In genomic region chr2:60516826-60517225, GRCh38 we compare ENCODE assay signal across 19 cellular contexts. TPM values are rescaled to one million over a fixed set of nuclear protein-coding genes. Genes with fewer than 3 reads are reported as not detected.
DNase-seq lines count a peak whose midpoint lies in the region; ATAC-seq, FAIRE-seq and TF ChIP-seq lines count a peak whose summit lies in the region.
"Had no signal": no experiment of that assay in that cellular context is flagged by ENCODE, and none has a peak within 500 bp of the region (broad histone marks: within the 10 kb centered on the region; RNA-seq: fewer than 3 reads in every experiment).

No MANE protein-coding gene starts in this region.

- H3K27me3 Mint-ChIP-seq in Caco-2 (ENCODE audit: insufficient read depth, unreplicated experiment) (no peaks in the 10 kb centered on the region), osteocyte (ENCODE audit: unreplicated experiment) (no peaks in the 10 kb centered on the region)

- H3K9me2 ChIP-seq in PC-3 (replicated peaks; ENCODE audit: low read length): no peaks in the 10 kb centered on the region

- peaks cover 4% of the 10 kb centered on the region; the same call in 1 of the 2 replicates for H3K23me2 ChIP-seq in H1 (ENCODE audit: low read depth, low read length)

- no peak overlapping the region for H3K14ac ChIP-seq in H1 (ENCODE audit: insufficient read length)

- 0 out of 2 replicates have a peak overlapping the region, but pooled peaks have one; percentile 6 for H2AFZ ChIP-seq in PC-3 (ENCODE audit: low read length)
- H2AFZ ChIP-seq in H1 (ENCODE audit: low read length): no peak overlapping the region

- H3K27ac ChIP-seq in PC-3 (ENCODE audit: low read length) (no peak overlapping the region), H1 (ENCODE audit: low read depth, low read length) (no peak overlapping the region)
- H3K27ac ChIP-seq: pancreas, SK-N-MC had no signal

- no peak overlapping the region for H3K18ac ChIP-seq in H1 (ENCODE audit: extremely low read depth, low read length)

- H3K4me3 ChIP-seq in Caco-2 (ENCODE audit: low read depth, low read length) (no peak overlapping the region), PC-3 (ENCODE audit: low read length) (no peak overlapping the region), H1 (ENCODE audit: extremely low read depth in 1 of 4, insufficient read depth in 2 of 4, low read depth in 3 of 4, low read length in 4 of 4) (no peak overlapping the region)
- H3K4me3 ChIP-seq: pancreas, SK-N-MC, vagina had no signal

- CTCF ChIA-PET in Caco-2 (lab: Charles Lee): no interaction called here
- CTCF ChIA-PET in PC-3 (lab: Charles Lee): no interaction called here
- CTCF ChIA-PET in H1 (lab: Charles Lee; ENCODE audit: partially characterized antibody): interaction anchor here (1.0 to 2.0 kb wide), 7 partner anchors 12 to 65 kb away, joined by 3 to 6 read pairs (median 4); no protein-coding TSS in a partner anchor

- H3K4me3 Mint-ChIP-seq in Caco-2 (ENCODE audit: unreplicated experiment) (no peak overlapping the region), osteocyte (ENCODE audit: unreplicated experiment) (peak overlapping the region; percentile 59)
- H3K4me3 Mint-ChIP-seq: activated CD4-positive, alpha-beta T cell treated with anti-CD3 and anti-CD28 coated beads, Interleukin-2, amount 10 ng/mL, durations not matched to agents 7 days and 5 days had no signal

- 0 out of 2 replicates have a peak overlapping the region, but pooled peaks have one; percentile 75 for H2BK20ac ChIP-seq in H1 (ENCODE audit: low read length)

- H2AK5ac ChIP-seq in H1 (ENCODE audit: low read depth, low read length): no peak overlapping the region

- BruUV-seq in Caco-2 (replicated peaks; lab: Mats Ljungman, UMichigan): no TSS peak
- no TSS peak for BruUV-seq in PC-3 (replicated peaks; lab: Mats Ljungman, UMichigan)

- H3K56ac ChIP-seq in H1 (replicated peaks; ENCODE audit: insufficient read length, low read depth, low read length): no peak overlapping the region

- TF ChIP-seq RAD21 in H1 (IDR thresholded peaks at IDR 0.05 in 1 of 2, conservative IDR thresholded peaks at IDR 0.05 in 1 of 2; ENCODE audit: low read depth in 2 of 2, low read length in 2 of 2): no peak

- TF ChIP-seq CTCF in Caco-2 (IDR thresholded peaks at IDR 0.05; ENCODE audit: insufficient read depth in 1 of 2, low read depth in 1 of 2, low read length in 1 of 2, severe bottlenecking in 1 of 2, unreplicated experiment in 1 of 2) (no peak), PC-3 (conservative IDR thresholded peaks at IDR 0.05; ENCODE audit: low read depth, low read length) (no peak), H1 (IDR thresholded peaks at IDR 0.05; ENCODE audit: control extremely low read depth in 1 of 3, insufficient read depth in 1 of 3, low read depth in 1 of 3, low read length in 3 of 3) (no peak), osteocyte (IDR thresholded peaks at IDR 0.05) (no peak)

- H3K4me1 ChIP-seq in Caco-2 (peaks cover 45% of the 10 kb centered on the region), PC-3 (ENCODE audit: insufficient read depth, low read length) (peaks cover 30% of the 10 kb centered on the region), H1 (replicated peaks in 1 of 4; ENCODE audit: control insufficient read depth in 3 of 4, insufficient read depth in 4 of 4, low read length in 3 of 4) (peaks cover 23 to 60% (median 51%) of the 10 kb centered on the region in 4 experiments)

- DNase-seq in Caco-2 (no peak), PC-3 (no peak), H1 (ENCODE audit: low read depth in 1 of 2, low spot score in 2 of 2) (no peak), osteocyte (ENCODE audit: extremely low spot score, unreplicated experiment) (no peak), RPMI8226 (no peak)
- no peak for DNase-seq in activated CD4-positive, alpha-beta T cell treated with anti-CD3 and anti-CD28 coated beads for 1 hour
- DNase-seq: activated CD4-positive, alpha-beta T cell treated with anti-CD3 and anti-CD28 coated beads, Interleukin-2, amount 10 ng/mL, durations not matched to agents 7 days and 5 days; activated gamma-delta T cell treated with Interleukin-2 at 50 U/mL for 16 hours; aorta; left colon; NCI-H1105; NCI-H2171 treated with DMSO at 0.1 percent for 48 hours; NCI-H82; pancreas had no signal

- H3K36me3 ChIP-seq in Caco-2 (ENCODE audit: control insufficient read depth, insufficient read depth, low read length) (no peaks in the 10 kb centered on the region), PC-3 (ENCODE audit: low read depth, low read length) (no peaks in the 10 kb centered on the region), H1 (ENCODE audit: control insufficient read depth in 2 of 4, insufficient read depth in 4 of 4, low read length in 3 of 4) (peaks cover 0 to 20% (median 0%) of the 10 kb centered on the region in 4 experiments; a peak in 3 of 8 replicates)
- H3K36me3 ChIP-seq: pancreas, vagina had no signal

- no peak overlapping the region for H4K8ac ChIP-seq in H1 (ENCODE audit: extremely low read depth, insufficient read depth, low read length)

- POLR2A ChIA-PET in Caco-2 (lab: Charles Lee): no interaction called here
- POLR2A ChIA-PET in PC-3 (lab: Charles Lee; ENCODE audit: unreplicated experiment): no interaction called here
- POLR2A ChIA-PET in H1 (lab: Charles Lee; ENCODE audit: partially characterized antibody): interaction anchor here (1.3 to 3.4 kb wide), 3 partner anchors 12 to 33 kb away, joined by 3 to 12 read pairs (median 4); no protein-coding TSS in a partner anchor

- TF ChIP-seq EP300 in H1 (IDR thresholded peaks at IDR 0.05; ENCODE audit: borderline replicate concordance in 1 of 2, low read depth in 2 of 2, low read length in 2 of 2): no peak

- no peak overlapping the region for H4K5ac ChIP-seq in H1 (ENCODE audit: insufficient read length, low read depth, low read length)

- H2BK120ac ChIP-seq in H1 (replicated peaks; ENCODE audit: low read depth, low read length): no peak overlapping the region

- H3K9me3 Mint-ChIP-seq in Caco-2 (ENCODE audit: unreplicated experiment) (peaks cover 14% of the 10 kb centered on the region), osteocyte (ENCODE audit: unreplicated experiment) (no peaks in the 10 kb centered on the region)
- H3K9me3 Mint-ChIP-seq: activated CD4-positive, alpha-beta T cell treated with anti-CD3 and anti-CD28 coated beads, Interleukin-2, amount 10 ng/mL, durations not matched to agents 7 days and 5 days had no signal

- H3K9me3 ChIP-seq in Caco-2: 0 out of 2 replicates have a peak, but pooled peaks cover 3% of the 10 kb centered on the region
- no peaks in the 10 kb centered on the region for H3K9me3 ChIP-seq in PC-3 (ENCODE audit: low read length)
- no peaks in the 10 kb centered on the region for H3K9me3 ChIP-seq in H1 (ENCODE audit: insufficient read depth in 2 of 2, low read depth in 1 of 2, low read length in 1 of 2)
- H3K9me3 ChIP-seq: pancreas, vagina had no signal

- no peak overlapping the region for H2BK15ac ChIP-seq in H1 (ENCODE audit: low read length)

- intact Hi-C loops in Caco-2 (cut with micrococcal nuclease; ENCODE audit: unreplicated experiment): no loop called here
- intact Hi-C loops in PC-3 (cut with micrococcal nuclease): no loop called here

- 84 to 100% methylated on average over 1 to 4 of the region's 4 CpGs for WGBS in H1 (ENCODE audit: extremely low coverage in 1 of 2, insufficient coverage in 1 of 2, insufficient read length in 1 of 2, insufficient replicate concordance in 2 of 2, low coverage in 1 of 2, low lambda C conversion rate in 2 of 2, missing lambda C conversion rate in 1 of 2), 2 experiments

- no peak overlapping the region for H3K23ac ChIP-seq in H1 (ENCODE audit: insufficient read length)

- no peak for FAIRE-seq in H1 (lab: Jason Lieb, UNC)
- FAIRE-seq: pancreas had no signal

- peak overlapping the region; percentile 83 for H3K27ac Mint-ChIP-seq in Caco-2 (ENCODE audit: unreplicated experiment)
- H3K27ac Mint-ChIP-seq in osteocyte (ENCODE audit: unreplicated experiment): peak overlapping the region; percentile 98
- H3K27ac Mint-ChIP-seq: activated CD4-positive, alpha-beta T cell treated with anti-CD3 and anti-CD28 coated beads, Interleukin-2, amount 10 ng/mL, durations not matched to agents 7 days and 5 days had no signal

- H3K79me1 ChIP-seq in H1 (ENCODE audit: low read depth, low read length): peaks cover 28% of the 10 kb centered on the region

- 0 out of 2 replicates have a peak overlapping the region, but pooled peaks have one; percentile 62 for H2BK12ac ChIP-seq in H1 (ENCODE audit: low read depth, low read length)

- H3K36me3 Mint-ChIP-seq in Caco-2 (ENCODE audit: insufficient read depth, unreplicated experiment): no peaks in the 10 kb centered on the region
- no peaks in the 10 kb centered on the region for H3K36me3 Mint-ChIP-seq in osteocyte (ENCODE audit: unreplicated experiment)

- H3K9ac ChIP-seq in PC-3 (ENCODE audit: low read length) (no peak overlapping the region), H1 (replicated peaks in 1 of 4; ENCODE audit: extremely low read depth in 1 of 4, low read depth in 3 of 4, low read length in 3 of 4) (no peak overlapping the region)

- H3K27me3 ChIP-seq in Caco-2 (replicated peaks; ENCODE audit: control insufficient read depth, insufficient read depth, low read length): no peaks in the 10 kb centered on the region
- H3K27me3 ChIP-seq in PC-3 (ENCODE audit: low read length): no peaks in the 10 kb centered on the region
- H3K27me3 ChIP-seq in H1 (replicated peaks in 1 of 4; ENCODE audit: control insufficient read depth in 3 of 4, extremely low read depth in 1 of 4, insufficient read depth in 3 of 4, low read length in 3 of 4): no peaks in the 10 kb centered on the region
- H3K27me3 ChIP-seq: pancreas, vagina had no signal

- H3K4me2 ChIP-seq in PC-3 (ENCODE audit: low read length) (no peak overlapping the region), H1 (ENCODE audit: insufficient read depth in 1 of 2, low read depth in 2 of 2, low read length in 2 of 2) (no peak overlapping the region)

- H3K4me1 Mint-ChIP-seq in Caco-2 (ENCODE audit: low read depth, unreplicated experiment) (peaks cover 28% of the 10 kb centered on the region), osteocyte (ENCODE audit: unreplicated experiment) (peaks cover 34% of the 10 kb centered on the region)
- H3K4me1 Mint-ChIP-seq: activated CD4-positive, alpha-beta T cell treated with anti-CD3 and anti-CD28 coated beads, Interleukin-2, amount 10 ng/mL, durations not matched to agents 7 days and 5 days had no signal

- ATAC-seq in PC-3 (no peak), esophagus mucosa (no peak), GM18502 (IDR thresholded peaks at IDR 0.05; ENCODE audit: poor library complexity, unreplicated experiment) (no peak)
- ATAC-seq: left colon had no signal

- no peak for TF ChIP-seq POLR2A in H1 (IDR thresholded peaks at IDR 0.05; ENCODE audit: control extremely low read depth in 1 of 2, low read depth in 2 of 2, low read length in 2 of 2)

- H4K20me1 ChIP-seq in PC-3 (ENCODE audit: low read length) (no peaks in the 10 kb centered on the region), H1 (replicated peaks in 1 of 2; ENCODE audit: control insufficient read depth in 1 of 2, insufficient read depth in 2 of 2, low read length in 2 of 2) (peaks cover 4 to 13% of the 10 kb centered on the region in 2 experiments)

- no peaks in the 10 kb centered on the region for H3F3A ChIP-seq in PC-3 (ENCODE audit: low read length, unreplicated experiment)

- peak overlapping the region; percentile 40; the same call in 1 of the 2 replicates for H2BK5ac ChIP-seq in H1 (ENCODE audit: low read depth, low read length)

- no peak overlapping the region for H3K4ac ChIP-seq in H1 (replicated peaks; ENCODE audit: insufficient read length, low read depth, low read length)

- no peaks in the 10 kb centered on the region for H3K79me2 ChIP-seq in PC-3 (ENCODE audit: low read length)
- H3K79me2 ChIP-seq in H1 (ENCODE audit: control insufficient read depth in 1 of 2, insufficient read depth in 2 of 2, low read length in 2 of 2): peaks cover 8 to 99% of the 10 kb centered on the region in 2 experiments; a peak in 3 of 4 replicates

- no peak overlapping the region for H4K91ac ChIP-seq in H1 (replicated peaks; ENCODE audit: insufficient read length, low read length)

RNA-seq across cellular contexts. Expression of gene BCL11A, which starts 36.6 kb away (rescaled TPM):
- total RNA-seq in Caco-2 (2022) (0.21 and 0.29 TPM in 2 replicates), PC-3 (2014; rRNA removed) (3.1 and 4.6 TPM in 2 replicates), osteocyte (9.7 and 10.7 TPM in 2 replicates), esophagus mucosa (43.0 TPM)
- total RNA-seq in H1 (2021; fragmentation: NEBNext Ultra II Directional; extraction: Animal tissue kit (Norgen Biotek cat#: 25700)): 59.3 and 61.3 TPM in 2 replicates
- polyA plus RNA-seq in H1 (2011; rRNA removed): 11.9 and 12.2 TPM in 2 replicates
- polyA plus RNA-seq in H1 (2011; cell fraction: cytosol; rRNA removed): 12.9 TPM
- 22.4 TPM for polyA plus RNA-seq in H1 (2011; cell fraction: nucleus; rRNA removed)
- polyA plus RNA-seq in H1 (2012, experiment 1 of 2): 23.1 to 35.1 TPM (median 27.2 TPM) in 4 replicates
- polyA plus RNA-seq in H1 (2012, experiment 2 of 2): 25.7 TPM
- 28.0 TPM for polyA plus RNA-seq in H1 (2013, experiment 1 of 2)
- 29.7 TPM for polyA plus RNA-seq in H1 (2013, experiment 2 of 2)
- 38.6 and 49.0 TPM in 2 replicates for polyA minus RNA-seq in H1 (2011; rRNA and poly(A)+ RNA removed)
- polyA minus RNA-seq in H1 (2011; cell fraction: cytosol; rRNA and poly(A)+ RNA removed): 30.3 TPM
- 83.2 TPM for polyA minus RNA-seq in H1 (2011; cell fraction: nucleus; rRNA and poly(A)+ RNA removed)
- total RNA-seq: HT-29 had no signal
